In genomic region chr1:63122051-63122450, GRCh38 we compare ENCODE assay signal across 1 cellular context.
TF ChIP-seq lines count a peak whose summit lies in the region.

No MANE protein-coding gene starts in this region.

TF ChIP-seq in H1, 55 proteins besides CTCF, POLR2A, EP300 and RAD21 (continued from another document):
- TF ChIP-seq CHD7 (IDR thresholded peaks at IDR 0.05; ENCODE audit: insufficient replicate concordance, low read length) (no peak), NRF1 (IDR thresholded peaks at IDR 0.05; ENCODE audit: low read depth, low read length) (no peak), RBBP5 (IDR thresholded peaks at IDR 0.05; ENCODE audit: borderline replicate concordance, low read depth, low read length) (no peak), TBP (IDR thresholded peaks at IDR 0.05; ENCODE audit: low read depth, low read length) (no peak), EZH2 (IDR thresholded peaks at IDR 0.05; ENCODE audit: low read depth, low read length, severe bottlenecking) (no peak), CHD1 (IDR thresholded peaks at IDR 0.05; ENCODE audit: low read depth, low read length) (no peak), POU5F1 (IDR thresholded peaks at IDR 0.05; ENCODE audit: low read depth, low read length) (no peak)
